Comparison of ENCODE assay signal across 29 cellular contexts in genomic region chr3:40842714-40843113, GRCh38.
"Had no signal": no experiment of that assay in that cellular context is flagged by ENCODE, and none has a peak within 500 bp of the region (broad histone marks: within the 10 kb centered on the region; RNA-seq: fewer than 3 reads in every experiment).

No MANE protein-coding gene starts in this region.

- H3K27me3 Mint-ChIP-seq: progenitor cell of endocrine pancreas had no signal

- H2AFZ ChIP-seq: parathyroid adenoma had no signal

- H3K4me3 ChIP-seq: ovary, psoas muscle, skin epidermis, smooth muscle cell, spleen, tibial artery, transverse colon, upper lobe of left lung, vagina had no signal

- H3K9me3 ChIP-seq: neutrophil, ovary, psoas muscle, transverse colon, vagina had no signal

- H3K27ac ChIP-seq: neutrophil, parathyroid adenoma, psoas muscle, tibial artery, transverse colon, upper lobe of left lung, vagina had no signal

- H3K9ac ChIP-seq: parathyroid adenoma had no signal

- H3K4me1 ChIP-seq: parathyroid adenoma, psoas muscle, tibial artery, transverse colon, upper lobe of left lung, vagina had no signal

- H3K36me3 Mint-ChIP-seq: natural killer cell; stimulated activated memory B cell treated with anti-CD40 and anti-IgM and Interleukin-4, amounts not matched to agents 10 μg/mL and 1 μg/mL and 100 μg/mL, for 72 hours had no signal

- H3K4me1 Mint-ChIP-seq: natural killer cell; stimulated activated memory B cell treated with anti-CD40 and anti-IgM and Interleukin-4, amounts not matched to agents 10 μg/mL and 1 μg/mL and 100 μg/mL, for 72 hours; stimulated activated naive CD8-positive, alpha-beta T cell treated with anti-CD3 and anti-CD28 coated beads, Interleukin-15, amount 100 ng/mL, for 72 hours had no signal

- H3K79me2 ChIP-seq: parathyroid adenoma had no signal

- H3K4me2 ChIP-seq: smooth muscle cell had no signal

- ATAC-seq: naive thymus-derived CD4-positive, alpha-beta T cell; natural killer cell; psoas muscle; right cardiac atrium; sciatic nerve; stimulated activated memory B cell treated with anti-CD40 and anti-IgM and Interleukin-4, amounts not matched to agents 10 μg/mL and 1 μg/mL and 100 μg/mL, for 72 hours; stimulated activated naive CD8-positive, alpha-beta T cell treated with anti-CD3 and anti-CD28 coated beads, Interleukin-15, amount 100 ng/mL, for 72 hours; stimulated activated naive CD8-positive, alpha-beta T cell treated with anti-CD3 and anti-CD28 coated beads, Interleukin-15, Interleukin-2, amounts not matched to agents 100 U/mL and 50 U/mL, for 24 hours had no signal

- H3K36me3 ChIP-seq: neutrophil, ovary, spleen, tibial artery, transverse colon, upper lobe of left lung, vagina had no signal

- H3K27me3 ChIP-seq: neutrophil, ovary, spleen, tibial artery, transverse colon, upper lobe of left lung, vagina had no signal

- DNase-seq: naive thymus-derived CD4-positive, alpha-beta T cell; natural killer cell; nucleus accumbens; ovary; posterior cingulate gyrus; psoas muscle; right cardiac atrium; spleen; stimulated activated CD4-positive, alpha-beta T cell treated with anti-CD3 and anti-CD28 coated beads, Interleukin-12 subunit alpha, Interleukin-12 subunit beta, amount 100 ng/mL, for 4 hours; stimulated activated CD4-positive, alpha-beta T cell treated with anti-CD3 and anti-CD28 coated beads, Interleukin-1b, Interleukin-23, amount 100 ng/mL, for 48 hours; stimulated activated CD4-positive, alpha-beta T cell treated with anti-CD3 and anti-CD28 coated beads, Interleukin-4, amount 100 ng/mL, for 1 hour; stimulated activated CD4-positive, alpha-beta T cell treated with anti-CD3 and anti-CD28 coated beads, Interleukin-4, amount 100 ng/mL, for 4 hours; stimulated activated CD8-positive, alpha-beta memory T cell treated with anti-CD3 and anti-CD28 coated beads, Interleukin-4, amount 100 ng/mL, for 48 hours; stimulated activated naive CD4-positive, alpha-beta T cell; stimulated activated naive CD8-positive, alpha-beta T cell treated with anti-CD3 and anti-CD28 coated beads, Interleukin-15, amount 100 ng/mL, for 72 hours; stimulated activated naive CD8-positive, alpha-beta T cell treated with anti-CD3 and anti-CD28 coated beads, Interleukin-15, Interleukin-2, amounts not matched to agents 100 U/mL and 50 U/mL, for 24 hours; tibial artery; transverse colon; upper lobe of left lung had no signal

- H3K4me3 Mint-ChIP-seq: naive thymus-derived CD4-positive, alpha-beta T cell; natural killer cell; nephron; stimulated activated memory B cell treated with anti-CD40 and anti-IgM and Interleukin-4, amounts not matched to agents 10 μg/mL and 1 μg/mL and 100 μg/mL, for 72 hours; stimulated activated naive CD8-positive, alpha-beta T cell treated with anti-CD3 and anti-CD28 coated beads, Interleukin-15, amount 100 ng/mL, for 72 hours had no signal

- H3K27ac Mint-ChIP-seq: naive thymus-derived CD4-positive, alpha-beta T cell; natural killer cell; nephron; progenitor cell of endocrine pancreas; stimulated activated memory B cell treated with anti-CD40 and anti-IgM and Interleukin-4, amounts not matched to agents 10 μg/mL and 1 μg/mL and 100 μg/mL, for 72 hours had no signal

- FAIRE-seq: urothelium cell line had no signal
